In the genomic region with DNA sequence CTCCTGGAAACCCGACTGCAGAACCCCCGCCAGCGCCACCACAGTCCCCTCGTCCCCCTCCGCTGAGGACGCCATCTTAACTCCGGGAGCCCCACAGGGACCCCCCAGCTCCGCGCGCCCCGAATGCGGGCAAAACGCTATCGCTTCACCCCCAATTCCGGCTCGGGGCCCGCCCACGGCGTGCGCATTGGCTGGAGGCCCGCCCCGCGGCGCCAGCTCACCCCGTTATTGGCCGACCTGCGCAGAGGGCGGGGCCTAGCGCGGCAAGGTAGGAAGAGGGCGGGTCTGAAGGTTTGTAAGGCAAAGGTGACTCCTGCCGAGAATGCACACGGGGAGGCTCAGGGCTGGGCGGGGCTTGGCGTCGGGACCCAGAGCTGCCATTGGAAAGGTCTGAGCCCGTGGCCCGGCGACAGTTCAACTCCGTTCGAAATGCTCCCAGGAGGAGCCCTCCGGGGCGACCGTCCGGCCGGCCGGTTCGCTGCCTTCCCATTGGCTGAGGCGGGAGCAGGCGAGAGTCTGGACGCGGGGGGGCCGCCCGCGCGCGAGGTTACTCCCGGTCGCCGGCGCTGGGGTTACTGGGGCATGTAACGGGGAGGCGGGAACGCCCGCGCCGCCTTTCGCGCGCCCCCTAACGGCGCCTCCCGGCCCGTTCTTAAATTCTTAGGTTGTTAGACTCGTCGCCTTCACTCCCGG, we compare ENCODE assay signal across 8 cellular contexts. TPM values are rescaled to one million over a fixed set of nuclear protein-coding genes. Genes with fewer than 3 reads are reported as not detected.
DNase-seq lines count a peak whose midpoint lies in the region; ATAC-seq and TF ChIP-seq lines count a peak whose summit lies in the region.

A gene with protein sequence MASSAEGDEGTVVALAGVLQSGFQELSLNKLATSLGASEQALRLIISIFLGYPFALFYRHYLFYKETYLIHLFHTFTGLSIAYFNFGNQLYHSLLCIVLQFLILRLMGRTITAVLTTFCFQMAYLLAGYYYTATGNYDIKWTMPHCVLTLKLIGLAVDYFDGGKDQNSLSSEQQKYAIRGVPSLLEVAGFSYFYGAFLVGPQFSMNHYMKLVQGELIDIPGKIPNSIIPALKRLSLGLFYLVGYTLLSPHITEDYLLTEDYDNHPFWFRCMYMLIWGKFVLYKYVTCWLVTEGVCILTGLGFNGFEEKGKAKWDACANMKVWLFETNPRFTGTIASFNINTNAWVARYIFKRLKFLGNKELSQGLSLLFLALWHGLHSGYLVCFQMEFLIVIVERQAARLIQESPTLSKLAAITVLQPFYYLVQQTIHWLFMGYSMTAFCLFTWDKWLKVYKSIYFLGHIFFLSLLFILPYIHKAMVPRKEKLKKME (minus strand): TSS at position 127 of the 693 bp plus-strand sequence. CDS start 52 bp downstream, at position 75.

- 0% methylated on average over 50 to 59 of the region's 77 CpGs for WGBS in tibial nerve, 2 donors

- peaks cover 7% of the 10 kb centered on the region for H3K79me2 ChIP-seq in parathyroid adenoma

- H3K27me3 ChIP-seq in parathyroid adenoma (ENCODE audit: control insufficient read depth, insufficient read depth, low read length) (no peaks in the 10 kb centered on the region), tibial nerve (no peaks in the 10 kb centered on the region)

- peak; percentile 77 to 78 for TF ChIP-seq EP300 in tibial nerve (IDR thresholded peaks at IDR 0.05)

- H3K4me3 ChIP-seq in GM12875 (ENCODE audit: low read depth, low read length) (peak within 1 kb of the TSS; percentile 71), parathyroid adenoma (ENCODE audit: low read depth, low read length) (peak within 1 kb of the TSS; percentile 93), tibial nerve (peak within 1 kb of the TSS; percentile 38 to 90 (median 73))

- H3K4me3 Mint-ChIP-seq in activated naive CD8-positive, alpha-beta T cell treated with anti-CD3 and anti-CD28 coated beads, Interleukin-2, amount 50 U/mL, for 24 hours = peak within 1 kb of the TSS; percentile 96

- no peaks in the 10 kb centered on the region for H3K27me3 Mint-ChIP-seq in activated naive CD8-positive, alpha-beta T cell treated with anti-CD3 and anti-CD28 coated beads, Interleukin-2, amount 50 U/mL, for 24 hours

- H3K27ac ChIP-seq in parathyroid adenoma (peak within 1 kb of the TSS; percentile 96), tibial nerve (peak within 1 kb of the TSS; percentile 48 to 93 (median 88))

- peaks cover 3% of the 10 kb centered on the region for H3K36me3 Mint-ChIP-seq in activated naive CD8-positive, alpha-beta T cell treated with anti-CD3 and anti-CD28 coated beads, Interleukin-2, amount 50 U/mL, for 24 hours (ENCODE audit: low read depth)

- intact Hi-C loops in Right ventricle myocardium superior (cut with DNase I) = loop anchor here (5.0 kb wide), 1 partner anchor 46 kb away; the partner anchor contains the start of genes EMG1 and PHB2

- H2AFZ ChIP-seq in parathyroid adenoma = peak within 1 kb of the TSS; percentile 92

- H3K4me1 Mint-ChIP-seq in activated naive CD8-positive, alpha-beta T cell treated with anti-CD3 and anti-CD28 coated beads, Interleukin-2, amount 50 U/mL, for 24 hours = peaks cover 22% of the 10 kb centered on the region

- H3K9ac ChIP-seq in parathyroid adenoma = no peak within 1 kb of the TSS

- peak; percentile 94 for ATAC-seq in HG02798 (IDR thresholded peaks at IDR 0.05; ENCODE audit: poor library complexity, unreplicated experiment)
- peak; percentile 98 for ATAC-seq in activated naive CD8-positive, alpha-beta T cell treated with anti-CD3 and anti-CD28 coated beads, Interleukin-2, amount 50 U/mL, for 24 hours
- peak; percentile 98 for ATAC-seq in Right ventricle myocardium superior (ENCODE audit: poor library complexity)

- H3K27ac Mint-ChIP-seq in activated naive CD8-positive, alpha-beta T cell treated with anti-CD3 and anti-CD28 coated beads, Interleukin-2, amount 50 U/mL, for 24 hours = peak within 1 kb of the TSS; percentile 80

- H3K9me3 ChIP-seq in parathyroid adenoma (ENCODE audit: control insufficient read depth, low read length) = no peaks in the 10 kb centered on the region
- no peaks in the 10 kb centered on the region for H3K9me3 ChIP-seq in tibial nerve

- TF ChIP-seq CTCF in GM12875 (IDR thresholded peaks at IDR 0.05; ENCODE audit: borderline replicate concordance, insufficient read depth, low read depth, low read length) (peak; percentile 92), parathyroid adenoma (IDR thresholded peaks at IDR 0.05) (peak; percentile 95), tibial nerve (IDR thresholded peaks at IDR 0.05) (peak; percentile 88 to 95 (median 90))

- H3K9me3 Mint-ChIP-seq in activated naive CD8-positive, alpha-beta T cell treated with anti-CD3 and anti-CD28 coated beads, Interleukin-2, amount 50 U/mL, for 24 hours = no peaks in the 10 kb centered on the region

- peak within 1 kb of the TSS; percentile 68 for H3K4me2 ChIP-seq in parathyroid adenoma (ENCODE audit: low read length)

- no peaks in the 10 kb centered on the region for H3K36me3 ChIP-seq in parathyroid adenoma (ENCODE audit: control insufficient read depth, insufficient read depth, low read length)
- H3K36me3 ChIP-seq in tibial nerve = peaks cover 0 to 10% (median 0%) of the 10 kb centered on the region in 3 donors

- peak in 1 of 2 donors; percentile 63 for TF ChIP-seq POLR2A in tibial nerve (IDR thresholded peaks at IDR 0.05)

- DNase-seq in NCI-H1417 treated with DMSO at 0.1 percent for 48 hours (lab: John Stamatoyannopoulos, UW) (peak; percentile 93), SW480 (ENCODE audit: low spot score) (peak; percentile 99), Right ventricle myocardium superior (peak; percentile 99), tibial nerve (ENCODE audit: low spot score in 2 of 2) (peak; percentile 95 to 96)
- peak; percentile 97 for DNase-seq in activated naive CD8-positive, alpha-beta T cell treated with anti-CD3 and anti-CD28 coated beads, Interleukin-2, amount 50 U/mL, for 24 hours

- H3K4me1 ChIP-seq in parathyroid adenoma (peaks cover 16% of the 10 kb centered on the region), tibial nerve (peaks cover 0 to 27% (median 8%) of the 10 kb centered on the region in 4 donors)

RNA-seq across cellular contexts. Expression of the gene that starts here (rescaled TPM):
- total RNA-seq in Right ventricle myocardium superior (48.7 TPM), tibial nerve (10 to 100 TPM; 19.7 to 29.7 (median 23.8) TPM)

Comparison
In these comparisons a context has a peak if more than half of its experiments do, and no peak if none do; other contexts are left out.
1. Peak in every context shown above with its lines: DNase-seq, ATAC-seq, H3K4me3 ChIP-seq and H3K27ac ChIP-seq.